In the genomic region with DNA sequence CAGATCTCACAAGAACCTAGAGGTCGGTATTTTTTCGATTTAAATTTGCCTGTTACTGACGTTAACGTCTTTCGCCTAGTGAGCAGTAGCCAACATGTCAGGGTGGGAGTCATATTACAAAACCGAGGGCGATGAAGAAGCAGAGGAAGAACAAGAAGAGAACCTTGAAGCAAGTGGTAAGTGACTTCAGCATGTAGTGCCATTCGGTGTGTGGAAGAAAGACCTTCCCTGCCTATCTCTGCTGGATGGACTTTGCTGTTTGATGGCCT, we compare ENCODE assay signal across 8 cellular contexts. TPM values are rescaled to one million over a fixed set of nuclear protein-coding genes. Genes with fewer than 3 reads are reported as not detected.
DNase-seq lines count a peak whose midpoint lies in the region; ATAC-seq and TF ChIP-seq lines count a peak whose summit lies in the region.

No MANE protein-coding gene starts in this region.

- no peaks in the 10 kb centered on the region for H3K27me3 ChIP-seq in left ventricle myocardium inferior (ENCODE audit: low read depth)
- H3K27me3 ChIP-seq in mammary epithelial cell (ENCODE audit: insufficient read depth, low read length) = no peaks in the 10 kb centered on the region
- H3K27me3 ChIP-seq in vagina = no peaks in the 10 kb centered on the region

- TF ChIP-seq CTCF in left ventricle myocardium inferior (IDR thresholded peaks at IDR 0.05; ENCODE audit: borderline replicate concordance) = no peak
- no peak for TF ChIP-seq CTCF in mammary epithelial cell (conservative IDR thresholded peaks at IDR 0.05 in 1 of 2, IDR thresholded peaks at IDR 0.05 in 1 of 2; ENCODE audit: extremely low read depth in 1 of 2, insufficient read depth in 1 of 2, low read depth in 1 of 2, low read length in 2 of 2)
- no peak for TF ChIP-seq CTCF in vagina (IDR thresholded peaks at IDR 0.05)

- H3K9me3 ChIP-seq in left ventricle myocardium inferior (replicated peaks) (no peaks in the 10 kb centered on the region), mammary epithelial cell (replicated peaks; ENCODE audit: insufficient read depth, low read length) (no peaks in the 10 kb centered on the region), mesodermal cell (ENCODE audit: control insufficient read depth, low read length) (no peaks in the 10 kb centered on the region), vagina (no peaks in the 10 kb centered on the region)

- BruUV-seq in mammary epithelial cell (replicated peaks; lab: Mats Ljungman, UMichigan) = no TSS peak

- H3K4me3 ChIP-seq in left ventricle myocardium inferior (peak overlapping the region; percentile 80), mammary epithelial cell (replicated peaks in 1 of 3; ENCODE audit: insufficient read depth in 1 of 3, low read depth in 2 of 3, low read length in 3 of 3) (peak overlapping the region; percentile 74 to 98 (median 88)), mesodermal cell (ENCODE audit: extremely low read depth, insufficient read depth, low read length, poor library complexity, severe bottlenecking) (peak overlapping the region; percentile 95), vagina (peak overlapping the region; percentile 96 to 98)

- peak overlapping the region; percentile 94 for H2AFZ ChIP-seq in mammary epithelial cell (ENCODE audit: low read depth, low read length)

- H3K9ac ChIP-seq in mammary epithelial cell (ENCODE audit: insufficient read depth, low read length) = peak overlapping the region; percentile 94

- H3K4me2 ChIP-seq in mammary epithelial cell (ENCODE audit: insufficient read depth, low read depth, low read length) = peak overlapping the region; percentile 91

- no peak for ATAC-seq in left ventricle myocardium superior
- no peak for ATAC-seq in GM19035 (IDR thresholded peaks at IDR 0.05; ENCODE audit: unreplicated experiment)
- no peak for ATAC-seq in HG02870 (IDR thresholded peaks at IDR 0.05; ENCODE audit: unreplicated experiment)

- H3K4me1 ChIP-seq in left ventricle myocardium inferior = peaks cover 44% of the 10 kb centered on the region
- peaks cover 15% of the 10 kb centered on the region for H3K4me1 ChIP-seq in mammary epithelial cell (ENCODE audit: insufficient read depth, low read length)
- H3K4me1 ChIP-seq in mesodermal cell (ENCODE audit: control insufficient read depth, insufficient read depth, low read length, poor library complexity, severe bottlenecking) = peaks cover 18% of the 10 kb centered on the region
- H3K4me1 ChIP-seq in vagina = peaks cover 39% of the 10 kb centered on the region

- CTCF ChIA-PET in mammary epithelial cell (lab: Charles Lee; ENCODE audit: low non-redundant PET) = no interaction called here

- no peaks in the 10 kb centered on the region for H4K20me1 ChIP-seq in mammary epithelial cell (ENCODE audit: insufficient read depth, low read length)

- intact Hi-C loops in left ventricle myocardium inferior (cut with micrococcal nuclease) = no loop called here
- intact Hi-C loops in left ventricle myocardium superior (cut with micrococcal nuclease) = no loop called here
- intact Hi-C loops in mammary epithelial cell (cut with micrococcal nuclease) = loop anchor here (2.0 kb wide), 3 partner anchors 45 to 77 kb away; partner anchors contain the start of genes POLR3H and SNU13
- intact Hi-C loops in vagina (cut with DNase I) = no loop called here

- 0% methylated on average over 4 of the region's 8 CpGs for WGBS in mammary epithelial cell (ENCODE audit: low coverage, missing lambda C conversion rate)
- WGBS in mesodermal cell (ENCODE audit: insufficient coverage in 2 of 2), 2 experiments = 7 to 13% methylated on average over 6 to 8 of the region's 8 CpGs

- peaks cover 86% of the 10 kb centered on the region for H3K79me2 ChIP-seq in mammary epithelial cell (ENCODE audit: insufficient read depth, low read length)

- H3K36me3 ChIP-seq in left ventricle myocardium inferior (peaks cover 49% of the 10 kb centered on the region), mammary epithelial cell (ENCODE audit: insufficient read depth, low read length) (peaks cover 15% of the 10 kb centered on the region), mesodermal cell (ENCODE audit: control insufficient read depth, insufficient read depth, low read length) (peaks cover 45% of the 10 kb centered on the region), vagina (peaks cover 0 to 41% of the 10 kb centered on the region in 2 donors)

- TF ChIP-seq POLR2A in vagina (IDR thresholded peaks at IDR 0.05) = no peak

- H3K27ac ChIP-seq in left ventricle myocardium inferior (replicated peaks) (peak overlapping the region; percentile 93), mammary epithelial cell (ENCODE audit: insufficient read depth, low read depth, low read length) (peak overlapping the region; percentile 83), mesodermal cell (ENCODE audit: low read depth, low read length, severe bottlenecking) (peak overlapping the region; percentile 99), vagina (peak overlapping the region; percentile 99)

- DNase-seq in left ventricle myocardium inferior (no peak), left ventricle myocardium superior (no peak), mammary epithelial cell (peak; percentile 22), vagina (ENCODE audit: extremely low spot score in 2 of 2) (no peak), NCI-H146 (lab: John Stamatoyannopoulos, UW) (no peak)

- in situ Hi-C loops in mammary epithelial cell (cut with MboI; ENCODE audit: low sequenced_read_pairs in 2 of 2) = no loop called here

- dilution Hi-C loops in mammary epithelial cell (cut with HindIII; ENCODE audit: low sequenced_read_pairs) = no loop called here

RNA-seq across cellular contexts. Expression of gene XRCC6, which starts 0.8 kb away (rescaled TPM):
- total RNA-seq in left ventricle myocardium inferior (155 TPM), left ventricle myocardium superior (172 TPM), mammary epithelial cell (100 to 1,000 TPM; 223 to 263 TPM), vagina (158 TPM)
- polyA plus RNA-seq in mammary epithelial cell = 191 TPM
- 333 TPM for polyA minus RNA-seq in mammary epithelial cell
- polyA plus RNA-seq in mesodermal cell (2013, experiment 1 of 2) = 435 TPM
- 410 TPM for polyA plus RNA-seq in mesodermal cell (2013, experiment 2 of 2)

RNA-seq across cellular contexts. Expression of gene DESI1, which starts 1.0 kb away (rescaled TPM):
- total RNA-seq in left ventricle myocardium inferior (46.2 TPM), left ventricle myocardium superior (53.6 TPM), mammary epithelial cell (10 to 100 TPM; 40.2 to 66.8 TPM), vagina (20.6 TPM)
- 38.1 TPM for polyA plus RNA-seq in mammary epithelial cell
- 50.3 TPM for polyA minus RNA-seq in mammary epithelial cell
- 26.3 TPM for polyA plus RNA-seq in mesodermal cell (2013, experiment 1 of 2)
- polyA plus RNA-seq in mesodermal cell (2013, experiment 2 of 2) = 25.5 TPM

RNA-seq across cellular contexts. Expression of gene PMM1, which starts 32.2 kb away (rescaled TPM):
- total RNA-seq in left ventricle myocardium inferior = 18.4 TPM
- total RNA-seq in left ventricle myocardium superior = 12.9 TPM
- 10 to 100 TPM; 21.2 to 44.8 TPM for total RNA-seq in mammary epithelial cell
- polyA plus RNA-seq in mammary epithelial cell = 62.8 TPM
- 21.9 TPM for polyA minus RNA-seq in mammary epithelial cell
- polyA plus RNA-seq in mesodermal cell (2013, experiment 1 of 2) = 31.0 TPM
- 31.7 TPM for polyA plus RNA-seq in mesodermal cell (2013, experiment 2 of 2)
- total RNA-seq in vagina = 40.8 TPM
